8 cellular contexts compared by ENCODE assay signal in genomic region chr13:91758724-91759123, GRCh38.
"Had no signal": no experiment of that assay in that cellular context is flagged by ENCODE, and none has a peak within 500 bp of the region (broad histone marks: within the 10 kb centered on the region; RNA-seq: fewer than 3 reads in every experiment).

No MANE protein-coding gene starts in this region.

- H3K4me3 ChIP-seq: GM12878 had no signal

- FAIRE-seq: G401.6, GM12878, GM12891, GM12892, GM18507, GM19239 had no signal

- DNase-seq: GDM1, GF-D8 had no signal

- ATAC-seq: GM12878 had no signal
